19 cellular contexts compared by ENCODE assay signal in genomic region chr20:57809149-57809548, GRCh38.
"Had no signal": no experiment of that assay in that cellular context is flagged by ENCODE, and none has a peak within 500 bp of the region (broad histone marks: within the 10 kb centered on the region; RNA-seq: fewer than 3 reads in every experiment).

No MANE protein-coding gene starts in this region.

- H3K36me3 ChIP-seq: heart left ventricle, left ventricle myocardium inferior, pancreas, prostate gland, thoracic aorta, tibial nerve, upper lobe of left lung, vagina had no signal

- H3K27me3 ChIP-seq: heart left ventricle, pancreas, tibial nerve, upper lobe of left lung, vagina had no signal

- H3K9me3 ChIP-seq: heart left ventricle, left ventricle myocardium inferior, pancreas, prostate gland, thoracic aorta, tibial nerve, upper lobe of left lung, vagina had no signal

- H3K4me2 ChIP-seq: smooth muscle cell had no signal

- ATAC-seq: naive thymus-derived CD8-positive, alpha-beta T cell; pancreas; stimulated activated memory B cell treated with anti-CD40 and anti-IgM and Interleukin-4, amounts not matched to agents 10 μg/mL and 1 μg/mL and 100 μg/mL, for 72 hours; stimulated activated naive CD8-positive, alpha-beta T cell treated with anti-CD3 and anti-CD28 coated beads, Interleukin-15, amount 100 ng/mL, for 72 hours had no signal

- FAIRE-seq: pancreas had no signal

- H3K4me3 ChIP-seq: heart left ventricle, left ventricle myocardium inferior, lung, pancreas, prostate gland, smooth muscle cell, thoracic aorta, tibial nerve, upper lobe of left lung, vagina had no signal

- DNase-seq: naive thymus-derived CD8-positive, alpha-beta T cell; pancreas; retina; stimulated activated CD4-positive, alpha-beta T cell treated with anti-CD3 and anti-CD28 coated beads, Interleukin-1b, Interleukin-23, amount 100 ng/mL, for 48 hours; stimulated activated CD4-positive, alpha-beta T cell treated with anti-CD3 and anti-CD28 coated beads, Interleukin-2, amount 100 ng/mL, for 48 hours; stimulated activated CD4-positive, alpha-beta T cell treated with anti-CD3 and anti-CD28 coated beads, Interleukin-4, amount 100 ng/mL, for 4 hours; stimulated activated CD8-positive, alpha-beta memory T cell treated with anti-CD3 and anti-CD28 coated beads, Interleukin-4, amount 100 ng/mL, for 48 hours; stimulated activated naive CD4-positive, alpha-beta T cell treated with Interleukin-2 at 50 U/mL for 16 hours; stimulated activated naive CD8-positive, alpha-beta T cell treated with anti-CD3 and anti-CD28 coated beads, Interleukin-15, amount 100 ng/mL, for 72 hours had no signal

- H3K27ac ChIP-seq: heart left ventricle, pancreas, prostate gland, thoracic aorta, tibial nerve, upper lobe of left lung, vagina had no signal

- H3K4me1 ChIP-seq: pancreas, tibial nerve had no signal
